1 cellular context compared by ENCODE assay signal in the genomic region with DNA sequence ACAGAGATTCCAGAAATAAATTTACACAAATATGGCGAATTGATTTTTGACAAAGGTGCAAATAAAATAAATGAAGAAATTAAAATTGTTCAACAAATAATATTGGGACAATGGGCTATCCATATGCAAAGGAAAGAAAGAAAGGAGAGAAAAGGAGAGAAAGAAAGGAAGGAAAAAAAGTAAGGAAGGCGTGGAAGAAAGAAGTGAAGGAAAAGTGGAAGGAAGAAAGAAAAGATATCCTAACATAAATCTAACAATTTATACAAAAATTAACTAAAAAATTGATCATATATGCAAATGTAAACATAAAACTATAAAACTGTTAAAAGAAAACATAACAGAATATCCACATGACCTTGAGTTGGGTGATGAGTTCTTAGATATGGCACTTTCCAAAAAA.
TF ChIP-seq lines count a peak whose summit lies in the region.

No MANE protein-coding gene starts in this region.

TF ChIP-seq in HepG2, 621 proteins besides CTCF, POLR2A, EP300 and RAD21 (continued from another document):
- TF ChIP-seq, protein P1, sequence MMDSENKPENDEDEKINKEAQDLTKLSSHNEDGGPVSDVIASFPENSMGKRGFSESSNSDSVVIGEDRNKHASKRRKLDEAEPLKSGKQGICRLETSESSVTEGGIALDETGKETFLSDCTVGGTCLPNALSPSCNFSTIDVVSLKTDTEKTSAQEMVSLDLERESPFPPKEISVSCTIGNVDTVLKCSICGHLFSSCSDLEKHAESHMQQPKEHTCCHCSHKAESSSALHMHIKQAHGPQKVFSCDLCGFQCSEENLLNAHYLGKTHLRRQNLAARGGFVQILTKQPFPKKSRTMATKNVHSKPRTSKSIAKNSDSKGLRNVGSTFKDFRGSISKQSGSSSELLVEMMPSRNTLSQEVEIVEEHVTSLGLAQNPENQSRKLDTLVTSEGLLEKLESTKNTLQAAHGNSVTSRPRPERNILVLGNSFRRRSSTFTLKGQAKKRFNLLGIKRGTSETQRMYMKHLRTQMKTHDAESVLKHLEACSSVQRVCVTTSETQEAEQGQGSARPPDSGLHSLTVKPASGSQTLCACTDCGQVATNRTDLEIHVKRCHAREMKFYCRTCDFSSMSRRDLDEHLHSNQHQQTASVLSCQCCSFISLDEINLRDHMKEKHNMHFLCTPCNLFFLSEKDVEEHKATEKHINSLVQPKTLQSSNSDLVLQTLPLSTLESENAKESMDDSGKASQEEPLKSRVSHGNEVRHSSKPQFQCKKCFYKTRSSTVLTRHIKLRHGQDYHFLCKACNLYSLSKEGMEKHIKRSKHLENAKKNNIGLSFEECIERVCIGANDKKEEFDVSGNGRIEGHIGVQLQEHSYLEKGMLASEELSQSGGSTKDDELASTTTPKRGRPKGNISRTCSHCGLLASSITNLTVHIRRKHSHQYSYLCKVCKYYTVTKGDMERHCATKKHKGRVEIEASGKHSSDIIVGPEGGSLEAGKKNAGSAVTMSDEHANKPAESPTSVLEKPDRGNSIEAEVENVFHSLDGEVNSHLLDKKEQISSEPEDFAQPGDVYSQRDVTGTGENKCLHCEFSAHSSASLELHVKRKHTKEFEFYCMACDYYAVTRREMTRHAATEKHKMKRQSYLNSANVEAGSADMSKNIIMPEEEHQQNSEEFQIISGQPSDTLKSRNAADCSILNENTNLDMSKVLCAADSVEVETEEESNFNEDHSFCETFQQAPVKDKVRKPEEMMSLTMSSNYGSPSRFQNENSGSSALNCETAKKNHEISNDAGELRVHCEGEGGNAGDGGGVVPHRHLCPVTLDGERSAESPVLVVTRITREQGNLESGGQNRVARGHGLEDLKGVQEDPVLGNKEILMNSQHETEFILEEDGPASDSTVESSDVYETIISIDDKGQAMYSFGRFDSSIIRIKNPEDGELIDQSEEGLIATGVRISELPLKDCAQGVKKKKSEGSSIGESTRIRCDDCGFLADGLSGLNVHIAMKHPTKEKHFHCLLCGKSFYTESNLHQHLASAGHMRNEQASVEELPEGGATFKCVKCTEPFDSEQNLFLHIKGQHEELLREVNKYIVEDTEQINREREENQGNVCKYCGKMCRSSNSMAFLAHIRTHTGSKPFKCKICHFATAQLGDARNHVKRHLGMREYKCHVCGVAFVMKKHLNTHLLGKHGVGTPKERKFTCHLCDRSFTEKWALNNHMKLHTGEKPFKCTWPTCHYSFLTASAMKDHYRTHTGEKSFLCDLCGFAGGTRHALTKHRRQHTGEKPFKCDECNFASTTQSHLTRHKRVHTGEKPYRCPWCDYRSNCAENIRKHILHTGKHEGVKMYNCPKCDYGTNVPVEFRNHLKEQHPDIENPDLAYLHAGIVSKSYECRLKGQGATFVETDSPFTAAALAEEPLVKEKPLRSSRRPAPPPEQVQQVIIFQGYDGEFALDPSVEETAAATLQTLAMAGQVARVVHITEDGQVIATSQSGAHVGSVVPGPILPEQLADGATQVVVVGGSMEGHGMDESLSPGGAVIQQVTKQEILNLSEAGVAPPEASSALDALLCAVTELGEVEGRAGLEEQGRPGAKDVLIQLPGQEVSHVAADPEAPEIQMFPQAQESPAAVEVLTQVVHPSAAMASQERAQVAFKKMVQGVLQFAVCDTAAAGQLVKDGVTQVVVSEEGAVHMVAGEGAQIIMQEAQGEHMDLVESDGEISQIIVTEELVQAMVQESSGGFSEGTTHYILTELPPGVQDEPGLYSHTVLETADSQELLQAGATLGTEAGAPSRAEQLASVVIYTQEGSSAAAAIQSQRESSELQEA (CRISPR knock-in tag; IDR thresholded peaks at IDR 0.05; ENCODE audit: not compliant biosample characterization) = no peak
TF ChIP-seq in HepG2: peak in this region for 0.
